33 cellular contexts compared by ENCODE assay signal in the genomic region with DNA sequence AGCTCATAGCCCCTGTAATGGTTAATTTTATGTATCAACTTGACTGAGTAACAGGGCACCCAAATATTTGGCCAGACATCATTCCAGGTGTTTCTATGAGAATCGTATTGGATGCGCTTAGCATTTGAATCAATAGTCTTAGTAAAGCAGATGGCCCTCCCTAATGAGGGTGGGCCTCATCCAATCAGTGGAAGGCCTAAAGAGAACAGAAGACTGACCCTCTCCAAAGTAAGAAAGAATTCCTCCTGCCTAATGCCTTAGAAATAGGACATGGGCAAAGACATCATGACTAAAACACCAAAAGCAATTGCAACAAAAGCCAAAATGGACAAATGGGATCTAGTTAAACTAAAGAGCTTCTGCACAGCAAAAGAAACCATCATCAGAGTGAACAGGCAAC.
"Had no signal": no experiment of that assay in that cellular context is flagged by ENCODE, and none has a peak within 500 bp of the region (broad histone marks: within the 10 kb centered on the region; RNA-seq: fewer than 3 reads in every experiment).

No MANE protein-coding gene starts in this region.

- H3K4me1 ChIP-seq: adrenal gland, ascending aorta, body of pancreas, breast epithelium had no signal

- H3K27me3 ChIP-seq: adrenal gland, ascending aorta, body of pancreas, brain microvascular endothelial cell, breast epithelium, cardiac muscle cell had no signal

- DNase-seq: activated effector memory CD4-positive, alpha-beta T cell treated with anti-CD3 and anti-CD28 coated beads, Interleukin-2, amount 50 U/mL, for 16 hours; activated effector memory CD4-positive, alpha-beta T cell treated with Interleukin-2 at 50 U/mL for 16 hours; activated gamma-delta T cell; activated gamma-delta T cell treated with Interleukin-2 at 50 U/mL for 16 hours; activated naive CD4-positive, alpha-beta T cell; activated naive CD4-positive, alpha-beta T cell treated with anti-CD3 and anti-CD28 coated beads for 36 hours; activated naive CD4-positive, alpha-beta T cell treated with anti-CD3 and anti-CD28 coated beads, Interleukin-2, amount 10 ng/mL, durations not matched to agents 7 days and 5 days; activated naive CD4-positive, alpha-beta T cell treated with anti-CD3 and anti-CD28 coated beads, Interleukin-2, amount 50 U/mL, for 16 hours; activated naive CD4-positive, alpha-beta T cell treated with Interleukin-2 at 50 U/mL for 16 hours; activated naive CD8-positive, alpha-beta T cell treated with anti-CD3 and anti-CD28 coated beads for 36 hours; activated naive CD8-positive, alpha-beta T cell treated with anti-CD3 and anti-CD28 coated beads, Interleukin-2, amount 10 ng/mL, durations not matched to agents 7 days and 5 days; activated naive CD8-positive, alpha-beta T cell treated with anti-CD3 and anti-CD28 coated beads, Interleukin-2, amount 50 U/mL, for 24 hours; activated T-cell treated with anti-CD3 and anti-CD28 coated beads, Interleukin-2, amount 50 U/mL, for 24 hours; activated T-cell treated with anti-CD3 and anti-CD28 coated beads, Interleukin-2, amount 50 U/mL, for 4 hours; activated T-cell treated with anti-CD3 and anti-CD28 coated beads, Interleukin-2, amount 50 U/mL, for 48 hours; activated T-cell treated with anti-CD3 and anti-CD28 coated beads, Interleukin-2, amount 50 U/mL, for 72 hours; adrenal gland; amniotic stem cell; amygdala; anterior cingulate cortex; aorta; body of pancreas; brain microvascular endothelial cell; caudate nucleus; central memory CD4-positive, alpha-beta T cell; cerebellar nuclear complex had no signal

- H3K4me3 ChIP-seq: adrenal gland, ascending aorta, body of pancreas, breast epithelium, cardiac muscle cell had no signal

- FAIRE-seq: astrocyte, bronchial epithelial cell had no signal

- ATAC-seq: activated naive CD4-positive, alpha-beta T cell treated with anti-CD3 and anti-CD28 coated beads, Interleukin-2, amount 50 U/mL, for 72 hours; activated naive CD8-positive, alpha-beta T cell treated with anti-CD3 and anti-CD28 coated beads, Interleukin-2, amount 50 U/mL, for 24 hours; activated T-cell treated with anti-CD3 and anti-CD28 coated beads, Interleukin-2, amount 50 U/mL, for 4 hours; activated T-cell treated with anti-CD3 and anti-CD28 coated beads, Interleukin-2, amount 50 U/mL, for 72 hours; activated T-helper 17 cell treated with anti-CD3 and anti-CD28 coated beads, Interleukin-2, amount 50 U/mL, for 72 hours; body of pancreas had no signal

- H3K9me3 ChIP-seq: adrenal gland, ascending aorta, body of pancreas, breast epithelium had no signal

- H3K27ac ChIP-seq: adrenal gland, ascending aorta, body of pancreas, brain microvascular endothelial cell, breast epithelium, cardiac muscle cell had no signal

- H3K36me3 ChIP-seq: adrenal gland, ascending aorta, brain microvascular endothelial cell, breast epithelium, cardiac muscle cell had no signal
